1 cellular context compared by ENCODE assay signal in genomic region chr17:75459590-75460267, GRCh38.
TF ChIP-seq lines count a peak whose summit lies in the region.

No MANE protein-coding gene starts in this region.

TF ChIP-seq in HepG2, 621 proteins besides CTCF, POLR2A, EP300 and RAD21 (continued from another document and continues in another):
- TF ChIP-seq GLMP (CRISPR knock-in tag; IDR thresholded peaks at IDR 0.05; ENCODE audit: borderline replicate concordance) (no peak), MAX (IDR thresholded peaks at IDR 0.05) (peak; percentile 88), FOSL2 (CRISPR knock-in tag; IDR thresholded peaks at IDR 0.05) (peak; percentile 42), WIZ (CRISPR knock-in tag; IDR thresholded peaks at IDR 0.05) (0 out of 2 replicates have a peak, but pooled peaks have one; percentile 24), SOX5 (CRISPR knock-in tag; IDR thresholded peaks at IDR 0.05; ENCODE audit: borderline replicate concordance) (peak; percentile 69), SP4 (CRISPR knock-in tag; IDR thresholded peaks at IDR 0.05) (peak; percentile 58), HOXA3 (CRISPR knock-in tag; IDR thresholded peaks at IDR 0.05) (peak; percentile 76), ZBTB34 (CRISPR knock-in tag; IDR thresholded peaks at IDR 0.05) (peak; percentile 77; the same call in 1 of the 2 replicates), ZNF136 (CRISPR knock-in tag; IDR thresholded peaks at IDR 0.05; ENCODE audit: low read depth) (peak; percentile 64; the same call in 1 of the 2 replicates), CEBPG (CRISPR knock-in tag; IDR thresholded peaks at IDR 0.05) (peak; percentile 81), ZFX (CRISPR knock-in tag; IDR thresholded peaks at IDR 0.05; ENCODE audit: low read depth) (peak; percentile 67), LRRFIP1 (CRISPR knock-in tag; conservative IDR thresholded peaks at IDR 0.05) (no peak), NFE2L2 (IDR thresholded peaks at IDR 0.05; ENCODE audit: low read length) (no peak), BCL6 (CRISPR knock-in tag; IDR thresholded peaks at IDR 0.05) (peak; percentile 59), MXI1 (IDR thresholded peaks at IDR 0.05; ENCODE audit: borderline replicate concordance, low read depth, low read length) (peak; percentile 89; the same call in 1 of the 3 replicates), SIN3A (IDR thresholded peaks at IDR 0.05; ENCODE audit: borderline replicate concordance, low read depth, low read length) (peak; percentile 77), NR2F6 (IDR thresholded peaks at IDR 0.05) (peak; percentile 48; the same call in 1 of the 2 replicates), NR2F6 (CRISPR knock-in tag; IDR thresholded peaks at IDR 0.05) (peak; percentile 82), ELF4 (CRISPR knock-in tag; IDR thresholded peaks at IDR 0.05; ENCODE audit: borderline replicate concordance) (0 out of 2 replicates have a peak, but pooled peaks have one; percentile 59), HDAC2 (CRISPR knock-in tag; IDR thresholded peaks at IDR 0.05) (peak; percentile 58; the same call in 1 of the 2 replicates), GMEB1 (CRISPR knock-in tag; IDR thresholded peaks at IDR 0.05; ENCODE audit: borderline replicate concordance) (peak; percentile 44; the same call in 1 of the 2 replicates), FOXK2 (IDR thresholded peaks at IDR 0.05) (peak; percentile 89; the same call in 1 of the 2 replicates), ZFP36L1 (CRISPR knock-in tag; IDR thresholded peaks at IDR 0.05) (peak; percentile 76; the same call in 1 of the 2 replicates), ZNF263 (CRISPR knock-in tag; IDR thresholded peaks at IDR 0.05) (peak; percentile 28; the same call in 1 of the 2 replicates), RXRA (CRISPR knock-in tag; IDR thresholded peaks at IDR 0.05) (peak; percentile 79; the same call in 1 of the 2 replicates), CBX5 (CRISPR knock-in tag; IDR thresholded peaks at IDR 0.05; ENCODE audit: borderline replicate concordance) (0 out of 2 replicates have a peak, but pooled peaks have one; percentile 39), ZNF609 (CRISPR knock-in tag; IDR thresholded peaks at IDR 0.05; ENCODE audit: borderline replicate concordance) (0 out of 2 replicates have a peak, but pooled peaks have one; percentile 33), GLI4 (CRISPR knock-in tag; IDR thresholded peaks at IDR 0.05; ENCODE audit: borderline replicate concordance) (peak; percentile 38; the same call in 1 of the 2 replicates), MED1 (CRISPR knock-in tag; IDR thresholded peaks at IDR 0.05) (peak; percentile 88), ZNF674 (CRISPR knock-in tag; IDR thresholded peaks at IDR 0.05; ENCODE audit: low read depth) (peak; percentile 62; the same call in 1 of the 2 replicates), SALL1 (CRISPR knock-in tag; IDR thresholded peaks at IDR 0.05) (peak; percentile 91), TAF1 (CRISPR knock-in tag; IDR thresholded peaks at IDR 0.05) (no peak; the same call in 1 of the 2 replicates), SAP130 (CRISPR knock-in tag; IDR thresholded peaks at IDR 0.05; ENCODE audit: low read depth) (peak; percentile 91), RFX5 (IDR thresholded peaks at IDR 0.05; ENCODE audit: low read depth, low read length) (0 out of 2 replicates have a peak, but pooled peaks have one; percentile 2), ATAD3A (CRISPR knock-in tag; IDR thresholded peaks at IDR 0.05) (no peak), ZSCAN31 (CRISPR knock-in tag; IDR thresholded peaks at IDR 0.05; ENCODE audit: low read depth) (0 out of 2 replicates have a peak, but pooled peaks have one; percentile 45), ZNF761 (CRISPR knock-in tag; conservative IDR thresholded peaks at IDR 0.05) (no peak), KLF16 (CRISPR knock-in tag; IDR thresholded peaks at IDR 0.05) (no peak), PATZ1 (CRISPR knock-in tag; IDR thresholded peaks at IDR 0.05) (peak; percentile 27), ZNF580 (CRISPR knock-in tag; IDR thresholded peaks at IDR 0.05; ENCODE audit: borderline replicate concordance, low read depth) (peak; percentile 59; the same call in 1 of the 2 replicates), ZNF772 (CRISPR knock-in tag; IDR thresholded peaks at IDR 0.05) (peak; percentile 55; the same call in 1 of the 2 replicates), ZFP36L2 (CRISPR knock-in tag; IDR thresholded peaks at IDR 0.05) (0 out of 2 replicates have a peak, but pooled peaks have one; percentile 37), SOX13 (IDR thresholded peaks at IDR 0.05) (0 out of 2 replicates have a peak, but pooled peaks have one; percentile 28), SOX13 (CRISPR knock-in tag; conservative IDR thresholded peaks at IDR 0.05 in 1 of 2, IDR thresholded peaks at IDR 0.05 in 1 of 2) (peak in 1 of 2 experiments; percentile 67; a peak in 2 of 4 replicates), SIX1 (CRISPR knock-in tag; IDR thresholded peaks at IDR 0.05; ENCODE audit: borderline replicate concordance) (peak; percentile 30; the same call in 1 of the 2 replicates), ZNF567 (CRISPR knock-in tag; IDR thresholded peaks at IDR 0.05; ENCODE audit: borderline replicate concordance) (peak; percentile 87), ZNF598 (CRISPR knock-in tag; IDR thresholded peaks at IDR 0.05; ENCODE audit: borderline replicate concordance) (0 out of 2 replicates have a peak, but pooled peaks have one; percentile 39), PHF21A (CRISPR knock-in tag; IDR thresholded peaks at IDR 0.05) (peak; percentile 44; the same call in 1 of the 2 replicates), DRAP1 (CRISPR knock-in tag; IDR thresholded peaks at IDR 0.05) (peak; percentile 77; the same call in 1 of the 2 replicates), GATAD1 (CRISPR knock-in tag; IDR thresholded peaks at IDR 0.05) (peak; percentile 47; the same call in 1 of the 2 replicates), GPN1 (CRISPR knock-in tag; IDR thresholded peaks at IDR 0.05; ENCODE audit: borderline replicate concordance) (no peak)
